10 cellular contexts compared by ENCODE assay signal in the genomic region with DNA sequence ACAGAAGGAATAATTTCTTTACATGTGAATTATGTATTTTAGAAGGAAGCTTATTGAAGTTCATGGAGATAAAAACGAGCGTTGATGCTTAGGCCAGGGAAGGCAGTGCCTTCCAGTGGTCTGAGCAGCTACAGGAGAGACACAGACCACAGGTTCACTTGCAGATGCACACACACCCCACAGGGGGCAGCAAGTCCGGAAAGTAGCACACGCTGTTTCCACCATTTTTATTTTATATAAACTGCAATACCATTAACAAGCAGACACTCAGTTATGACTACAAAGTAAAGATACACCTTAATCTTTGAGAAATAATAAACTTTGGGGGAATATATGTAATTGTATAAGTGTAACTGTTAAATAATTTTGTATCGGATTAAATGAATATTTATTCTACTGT. TPM values are rescaled to one million over a fixed set of nuclear protein-coding genes. Genes with fewer than 3 reads are reported as not detected.
DNase-seq lines count a peak whose midpoint lies in the region; ATAC-seq, FAIRE-seq and TF ChIP-seq lines count a peak whose summit lies in the region.
"Had no signal": no experiment of that assay in that cellular context is flagged by ENCODE, and none has a peak within 500 bp of the region (broad histone marks: within the 10 kb centered on the region; RNA-seq: fewer than 3 reads in every experiment).

No MANE protein-coding gene starts in this region.

- TF ChIP-seq EP300 in Ishikawa (IDR thresholded peaks at IDR 0.05; ENCODE audit: borderline replicate concordance): no peak

- DNase-seq in Daoy (ENCODE audit: low read depth): peak; percentile 24
- DNase-seq in bronchial epithelial cell (ENCODE audit: low read depth): no peak
- DNase-seq in mesothelial cell of epicardium (ENCODE audit: low spot score in 2 of 2, unreplicated experiment in 2 of 2): no peak
- no peak for DNase-seq in NCI-H2107 (lab: John Stamatoyannopoulos, UW)
- DNase-seq in GM10248 (ENCODE audit: extremely low spot score): no peak
- no peak for DNase-seq in stimulated activated CD4-positive, alpha-beta T cell treated with anti-CD3 and anti-CD28 coated beads, Interleukin-12 subunit alpha, Interleukin-12 subunit beta, amount 100 ng/mL, for 4 hours
- DNase-seq: activated T-cell treated with anti-CD3 and anti-CD28 coated beads, Interleukin-2, amount 50 U/mL, for 48 hours; cortex of kidney had no signal

- peaks cover 29% of the 10 kb centered on the region for H3K4me1 Mint-ChIP-seq in mesothelial cell of epicardium

- no peaks in the 10 kb centered on the region for H3K27me3 ChIP-seq in bronchial epithelial cell (ENCODE audit: control insufficient read depth, insufficient read depth, low read length)

- POLR2A ChIA-PET in GM10248 (lab: Yijun Ruan, JAX): no interaction called here

- peaks cover 31% of the 10 kb centered on the region for H3K27me3 Mint-ChIP-seq in mesothelial cell of epicardium (ENCODE audit: low read depth)

- no peak overlapping the region for H3K27ac Mint-ChIP-seq in mesothelial cell of epicardium

- no peak for FAIRE-seq in bronchial epithelial cell (lab: Jason Lieb, UNC)

- H3K36me3 ChIP-seq in bronchial epithelial cell (ENCODE audit: control insufficient read depth, insufficient read depth, low read length): no peaks in the 10 kb centered on the region

- ATAC-seq in HG02981 (IDR thresholded peaks at IDR 0.05; ENCODE audit: unreplicated experiment): no peak

- CTCF ChIA-PET in GM10248 (lab: Yijun Ruan, JAX): interaction anchor here (0.9 to 1.4 kb wide), 3 partner anchors 10 to 68 kb away, joined by 3 read pairs; no protein-coding TSS in a partner anchor

- H3K4me3 Mint-ChIP-seq in mesothelial cell of epicardium: no peak overlapping the region

- TF ChIP-seq RAD21 in Ishikawa (IDR thresholded peaks at IDR 0.05; ENCODE audit: low read depth): peak; percentile 7; the same call in 1 of the 2 replicates

- H3K36me3 Mint-ChIP-seq in mesothelial cell of epicardium: no peaks in the 10 kb centered on the region

- TF ChIP-seq CTCF in bronchial epithelial cell (IDR thresholded peaks at IDR 0.05; ENCODE audit: insufficient read depth, low read length, severe bottlenecking) (peak; percentile 7), mesothelial cell of epicardium (IDR thresholded peaks at IDR 0.05; ENCODE audit: unreplicated experiment) (peak; percentile 45), GM10248 (IDR thresholded peaks at IDR 0.05; ENCODE audit: control extremely low read depth, extremely low read depth, low read depth, missing control alignments) (no peak)

- no peak overlapping the region for H3K4me3 ChIP-seq in bronchial epithelial cell (ENCODE audit: low read depth, low read length)

- H3K9me3 Mint-ChIP-seq in mesothelial cell of epicardium: no peaks in the 10 kb centered on the region

TF ChIP-seq in Ishikawa, 13 proteins besides CTCF, POLR2A, EP300 and RAD21:
- TF ChIP-seq FOXM1 (IDR thresholded peaks at IDR 0.05; ENCODE audit: borderline replicate concordance, low read depth) (no peak), TAF1 (IDR thresholded peaks at IDR 0.05; ENCODE audit: low read depth) (no peak), CREB1 (IDR thresholded peaks at IDR 0.05; ENCODE audit: low read depth) (no peak), YY1 (IDR thresholded peaks at IDR 0.05; ENCODE audit: low read depth) (peak; percentile 28; the same call in 1 of the 2 replicates), ZBTB7A (IDR thresholded peaks at IDR 0.05; ENCODE audit: low read depth) (no peak)
- TF ChIP-seq, protein P1, sequence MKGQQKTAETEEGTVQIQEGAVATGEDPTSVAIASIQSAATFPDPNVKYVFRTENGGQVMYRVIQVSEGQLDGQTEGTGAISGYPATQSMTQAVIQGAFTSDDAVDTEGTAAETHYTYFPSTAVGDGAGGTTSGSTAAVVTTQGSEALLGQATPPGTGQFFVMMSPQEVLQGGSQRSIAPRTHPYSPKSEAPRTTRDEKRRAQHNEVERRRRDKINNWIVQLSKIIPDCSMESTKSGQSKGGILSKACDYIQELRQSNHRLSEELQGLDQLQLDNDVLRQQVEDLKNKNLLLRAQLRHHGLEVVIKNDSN (IDR thresholded peaks at IDR 0.05): no peak

RNA-seq across cellular contexts. Expression of gene DACT2, which starts 13.5 kb away (rescaled TPM):
- not detected in 2 replicates for total RNA-seq in Daoy (2014; rRNA removed; shearing (Covaris generic))
- total RNA-seq in bronchial epithelial cell (0.26 and 1.3 TPM in 2 replicates), mesothelial cell of epicardium (7.3 to 8.0 TPM (median 7.4 TPM) in 3 replicates)
